ENCODE assay signal across 18 cellular contexts in the genomic region with DNA sequence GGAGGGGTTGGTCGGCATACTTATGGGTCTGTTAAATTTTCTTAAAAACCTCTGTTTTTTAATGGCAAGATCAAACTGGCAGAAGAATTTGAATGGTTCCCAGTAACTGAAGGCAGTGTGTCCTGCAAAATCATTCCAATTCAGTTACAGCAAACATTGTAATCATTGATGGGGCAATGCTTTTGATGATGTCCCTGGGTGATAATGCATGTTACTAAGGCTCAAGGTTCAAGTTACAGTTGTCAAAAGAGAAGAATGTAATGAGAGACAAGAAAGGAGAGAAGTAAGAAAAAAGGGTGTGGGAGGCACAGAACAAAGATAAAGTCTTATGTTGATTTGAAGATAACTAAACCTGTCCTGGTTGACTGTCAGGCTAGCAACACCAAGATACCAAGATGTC.
"Had no signal": no experiment of that assay in that cellular context is flagged by ENCODE, and none has a peak within 500 bp of the region (broad histone marks: within the 10 kb centered on the region; RNA-seq: fewer than 3 reads in every experiment).

No MANE protein-coding gene starts in this region.

- H3K9ac ChIP-seq: SK-N-SH had no signal

- H3K4me2 ChIP-seq: SK-N-SH had no signal

- H3K9me3 ChIP-seq: SK-N-SH had no signal

- DNase-seq: KBM-7, MV-4-11, NCI-H1048, NCI-H1105, NCI-H1417, NCI-H1436 treated with DMSO at 0.1 percent for 48 hours, NCI-H1694, NCI-H187 treated with DMSO at 0.1 percent for 48 hours, NCI-H2029 treated with DMSO at 0.1 percent for 48 hours, NCI-H2107, NCI-H2227 treated with DMSO at 0.1 percent for 48 hours, NCI-H524, NCI-H526 treated with DMSO at 0.1 percent for 48 hours, NCI-H774, RPMI8226, SHP77, SK-N-SH, SW 1271 had no signal

- H3K9me2 ChIP-seq: SK-N-SH had no signal
